9 cellular contexts compared by ENCODE assay signal in genomic region chr19:39133431-39134270, GRCh38. TPM values are rescaled to one million over a fixed set of nuclear protein-coding genes. Genes with fewer than 3 reads are reported as not detected.
DNase-seq lines count a peak whose midpoint lies in the region; ATAC-seq, FAIRE-seq and TF ChIP-seq lines count a peak whose summit lies in the region.
"Had no signal": no experiment of that assay in that cellular context is flagged by ENCODE, and none has a peak within 500 bp of the region (broad histone marks: within the 10 kb centered on the region; RNA-seq: fewer than 3 reads in every experiment).

No MANE protein-coding gene starts in this region.

- H3K4me1 Mint-ChIP-seq in activated CD4-positive, alpha-beta T cell treated with anti-CD3 and anti-CD28 coated beads, Interleukin-2, amount 10 ng/mL, durations not matched to agents 7 days and 5 days = peaks cover 16% of the 10 kb centered on the region

- peaks cover 48% of the 10 kb centered on the region for H4K20me1 ChIP-seq in K562 (replicated peaks; ENCODE audit: control insufficient read depth, insufficient read depth, low read length)

- H3K9me3 ChIP-seq in K562 (replicated peaks; ENCODE audit: control insufficient read depth, insufficient read depth, low read depth, low read length) = no peaks in the 10 kb centered on the region
- H3K9me3 ChIP-seq in lower lobe of right lung = no peaks in the 10 kb centered on the region
- H3K9me3 ChIP-seq in suprapubic skin = no peaks in the 10 kb centered on the region

- intact Hi-C loops in K562 (cut with micrococcal nuclease) (no loop called here), lower lobe of right lung (cut with DNase I) (no loop called here)

- BruUV-seq in K562 (replicated peaks; lab: Mats Ljungman, UMichigan) = no TSS peak

- no peak overlapping the region for H2AFZ ChIP-seq in K562 (ENCODE audit: low read depth, low read length)

- TF ChIP-seq CTCF in K562 (IDR thresholded peaks at IDR 0.05 in 2 of 3, conservative IDR thresholded peaks at IDR 0.05 in 1 of 3; ENCODE audit: insufficient read depth in 2 of 3, low read depth in 1 of 3, low read length in 3 of 3) (no peak), lower lobe of right lung (IDR thresholded peaks at IDR 0.05) (no peak), suprapubic skin (IDR thresholded peaks at IDR 0.05) (no peak)

- peak overlapping the region; percentile 59; the same call in 1 of the 3 replicates for H3K27ac ChIP-seq in K562 (ENCODE audit: extremely low read depth, low read depth, low read length)
- H3K27ac ChIP-seq in lower lobe of right lung = peak overlapping the region; percentile 74
- peak overlapping the region; percentile 63 for H3K27ac ChIP-seq in suprapubic skin

- no peak for TF ChIP-seq POLR2A in K562 (conservative IDR thresholded peaks at IDR 0.05)
- TF ChIP-seq POLR2A in suprapubic skin (IDR thresholded peaks at IDR 0.05) = no peak

- TF ChIP-seq EP300 in K562 (IDR thresholded peaks at IDR 0.05; ENCODE audit: low read length) (no peak), suprapubic skin (IDR thresholded peaks at IDR 0.05) (no peak)

- TF ChIP-seq RAD21 in K562 (CRISPR knock-in tag; conservative IDR thresholded peaks at IDR 0.05 in 1 of 2, IDR thresholded peaks at IDR 0.05 in 1 of 2) = no peak

- H3K9ac ChIP-seq in K562 (ENCODE audit: insufficient read depth in 1 of 2, low read depth in 2 of 2, low read length in 2 of 2) = peak overlapping the region in 1 of 2 experiments; percentile 87; a peak in 2 of 4 replicates

- H3K4me2 ChIP-seq in K562 (ENCODE audit: insufficient read depth, low read length) = peak overlapping the region; percentile 54

- peak; percentile 49 for DNase-seq in MV-4-11 (lab: John Stamatoyannopoulos, UW)
- DNase-seq in K562 (ENCODE audit: extremely low read depth in 1 of 4, low spot score in 3 of 4) = peak in 2 of 4 experiments; percentile 46 to 48
- no peak for DNase-seq in lower lobe of right lung
- no peak for DNase-seq in suprapubic skin (ENCODE audit: low spot score in 2 of 2)
- no peak for DNase-seq in activated CD4-positive, alpha-beta T cell treated with anti-CD3 and anti-CD28 coated beads, Interleukin-2, amount 10 ng/mL, durations not matched to agents 7 days and 5 days
- no peak for DNase-seq in SK-N-DZ (ENCODE audit: low spot score)
- DNase-seq: Karpas-422; stimulated activated CD4-positive, alpha-beta T cell treated with anti-CD3 and anti-CD28 coated beads, Interleukin-15, amount 100 ng/mL, for 24 hours had no signal

- CTCF ChIA-PET in K562 (lab: Yijun Ruan, JAX; ENCODE audit: low intra/inter-chr PET ratio) = no interaction called here
- CTCF ChIA-PET in activated CD4-positive, alpha-beta T cell treated with anti-CD3 and anti-CD28 coated beads, Interleukin-2, amount 10 ng/mL, durations not matched to agents 7 days and 5 days (lab: Charles Lee) = interaction anchor here (1.0 kb wide), 1 partner anchor 8 kb away, joined by 4 read pairs; no protein-coding TSS in a partner anchor

- no peak overlapping the region for H3K27ac Mint-ChIP-seq in activated CD4-positive, alpha-beta T cell treated with anti-CD3 and anti-CD28 coated beads, Interleukin-2, amount 10 ng/mL, durations not matched to agents 7 days and 5 days

- FAIRE-seq in K562 (lab: Jason Lieb, UNC) = peak; percentile 79

- POLR2A ChIA-PET in K562 (lab: Yijun Ruan, JAX) = interaction anchor here (1.1 to 1.6 kb wide), 3 partner anchors 18 to 62 kb away, joined by 3 to 7 read pairs (median 6); no protein-coding TSS in a partner anchor
- POLR2A ChIA-PET in activated CD4-positive, alpha-beta T cell treated with anti-CD3 and anti-CD28 coated beads, Interleukin-2, amount 10 ng/mL, durations not matched to agents 7 days and 5 days (lab: Charles Lee) = no interaction called here

- H3K9me1 ChIP-seq in K562 (ENCODE audit: control insufficient read depth, insufficient read depth, low read length) = peaks cover 6% of the 10 kb centered on the region

- no peak overlapping the region for H3K4me3 Mint-ChIP-seq in activated CD4-positive, alpha-beta T cell treated with anti-CD3 and anti-CD28 coated beads, Interleukin-2, amount 10 ng/mL, durations not matched to agents 7 days and 5 days

- no peaks in the 10 kb centered on the region for H3K36me3 Mint-ChIP-seq in activated CD4-positive, alpha-beta T cell treated with anti-CD3 and anti-CD28 coated beads, Interleukin-2, amount 10 ng/mL, durations not matched to agents 7 days and 5 days (ENCODE audit: low read depth)

- in situ Hi-C loops in K562 (cut with MboI) = no loop called here

- no peaks in the 10 kb centered on the region for H3K9me3 Mint-ChIP-seq in activated CD4-positive, alpha-beta T cell treated with anti-CD3 and anti-CD28 coated beads, Interleukin-2, amount 10 ng/mL, durations not matched to agents 7 days and 5 days

- WGBS in K562 (ENCODE audit: insufficient coverage, low coverage, missing lambda C conversion rate) = 14% methylated on average over 16 of the region's 23 CpGs
- 54% methylated on average over 17 of the region's 23 CpGs for WGBS in suprapubic skin

- H3K27me3 ChIP-seq in K562 (ENCODE audit: control insufficient read depth in 2 of 2, insufficient read depth in 2 of 2, low read length in 2 of 2) (no peaks in the 10 kb centered on the region), lower lobe of right lung (ENCODE audit: low read depth) (no peaks in the 10 kb centered on the region), suprapubic skin (no peaks in the 10 kb centered on the region)

- H3K36me3 ChIP-seq in K562 (ENCODE audit: control insufficient read depth, insufficient read depth, low read length) (0 out of 3 replicates have a peak, but pooled peaks cover 2% of the 10 kb centered on the region), lower lobe of right lung (no peaks in the 10 kb centered on the region), suprapubic skin (no peaks in the 10 kb centered on the region)

- H3K4me3 ChIP-seq in K562 (peak overlapping the region; percentile 2; the same call in 1 of the 2 replicates), lower lobe of right lung (peak overlapping the region; percentile 38), suprapubic skin (no peak overlapping the region)

- peaks cover 86% of the 10 kb centered on the region for H3K79me2 ChIP-seq in K562 (ENCODE audit: control insufficient read depth, insufficient read depth, low read length)

- no peaks in the 10 kb centered on the region for H3K27me3 Mint-ChIP-seq in activated CD4-positive, alpha-beta T cell treated with anti-CD3 and anti-CD28 coated beads, Interleukin-2, amount 10 ng/mL, durations not matched to agents 7 days and 5 days

- peaks cover 21 to 51% of the 10 kb centered on the region in 2 experiments for H3K4me1 ChIP-seq in K562 (replicated peaks in 1 of 2; ENCODE audit: control insufficient read depth in 2 of 2, insufficient read depth in 2 of 2, low read length in 2 of 2)
- H3K4me1 ChIP-seq in lower lobe of right lung = peaks cover 69% of the 10 kb centered on the region
- H3K4me1 ChIP-seq in suprapubic skin = peaks cover 79% of the 10 kb centered on the region

- peak; percentile 61 for ATAC-seq in K562
- ATAC-seq in lower lobe of right lung = peak; percentile 75 to 86
- ATAC-seq in HG02973 (IDR thresholded peaks at IDR 0.05; ENCODE audit: unreplicated experiment) = no peak

RNA-seq across cellular contexts. Expression of gene PAK4, which starts 8.1 kb away (rescaled TPM):
- 16.9 and 47.2 TPM in 2 replicates for total RNA-seq in K562 (2011; cell fraction: chromatin; rRNA removed; ENCODE audit: low replicate concordance)
- 23.7 and 25.8 TPM in 2 replicates for total RNA-seq in K562 (2011; cell fraction: nucleolus; rRNA removed)
- total RNA-seq in K562 (2011; cell fraction: nucleoplasm; rRNA removed) = 17.7 and 19.4 TPM in 2 replicates
- total RNA-seq in K562 (2014; rRNA removed) (5.8 and 9.2 TPM in 2 replicates), K562 (2014; rRNA removed; fragmentation: Illumina TruSeq; extraction: Trizol) (1.6 and 2.6 TPM in 2 replicates), K562 (2015; rRNA removed; fragmentation: Illumina TruSeq; extraction: Trizol) (5.4 and 6.3 TPM in 2 replicates), K562 (2021) (33.1 and 33.5 TPM in 2 replicates), lower lobe of right lung (73.0 TPM), suprapubic skin (10 to 100 TPM; 20.7 to 25.3 (median 23.6) TPM)
- polyA plus RNA-seq in K562 (2011; rRNA removed) (6.0 and 12.1 TPM in 2 replicates), K562 (2014; fragmentation: Illumina TruSeq; extraction: Trizol) (10.6 and 22.2 TPM in 2 replicates), K562 (2014; fragmentation: Nextera tagmentation; extraction: Ambion mirVana) (under 1 TPM; 0.21 to 0.46 TPM), K562 (2014; rRNA removed) (11.5 and 14.4 TPM in 2 replicates)
- polyA plus RNA-seq in K562 (2011; cell fraction: cytosol; rRNA removed) = 12.2 and 23.6 TPM in 2 replicates
- polyA plus RNA-seq in K562 (2011; cell fraction: nucleus; rRNA removed) = 16.7 and 23.1 TPM in 2 replicates
- 25.3 and 28.8 TPM in 2 replicates for polyA plus RNA-seq in K562 (2012)
- polyA minus RNA-seq in K562 (2011; rRNA and poly(A)+ RNA removed) = 4.8 and 6.7 TPM in 2 replicates
- polyA minus RNA-seq in K562 (2011; cell fraction: cytosol; rRNA and poly(A)+ RNA removed) = 13.6 and 24.9 TPM in 2 replicates
- 6.2 and 7.1 TPM in 2 replicates for polyA minus RNA-seq in K562 (2011; cell fraction: nucleus; rRNA and poly(A)+ RNA removed)
- 10 to 100 TPM; 16.5 to 17.9 TPM for total RNA-seq in activated CD4-positive, alpha-beta T cell treated with anti-CD3 and anti-CD28 coated beads, Interleukin-2, amount 10 ng/mL, durations not matched to agents 7 days and 5 days
- polyA plus RNA-seq in SK-N-DZ (2014; cell fraction: cytosol; rRNA removed) = 9.1 and 9.7 TPM in 2 replicates
- polyA plus RNA-seq in SK-N-DZ (2014; cell fraction: nucleus; rRNA removed) = 5.4 and 10.3 TPM in 2 replicates

RNA-seq across cellular contexts. Expression of gene ACP7, which starts 49.5 kb away (rescaled TPM):
- total RNA-seq in K562 (2011; cell fraction: chromatin; rRNA removed; ENCODE audit: low replicate concordance) = not detected in 2 replicates
- total RNA-seq in K562 (2011; cell fraction: nucleolus; rRNA removed) = not detected in 2 replicates
- total RNA-seq in K562 (2011; cell fraction: nucleoplasm; rRNA removed) = not detected in 2 replicates
- not detected in 2 replicates for total RNA-seq in K562 (2014; rRNA removed)
- not detected in 2 replicates for total RNA-seq in K562 (2014; rRNA removed; fragmentation: Illumina TruSeq; extraction: Trizol)
- not detected in 2 replicates for total RNA-seq in K562 (2015; rRNA removed; fragmentation: Illumina TruSeq; extraction: Trizol)
- not detected in 2 replicates for total RNA-seq in K562 (2021)
- not detected in 2 replicates for polyA plus RNA-seq in K562 (2011; rRNA removed)
- polyA plus RNA-seq in K562 (2011; cell fraction: cytosol; rRNA removed) = not detected in 2 replicates
- not detected in 2 replicates for polyA plus RNA-seq in K562 (2011; cell fraction: nucleus; rRNA removed)
- not detected in 2 replicates for polyA plus RNA-seq in K562 (2012)
- not detected in 2 replicates for polyA plus RNA-seq in K562 (2014; fragmentation: Illumina TruSeq; extraction: Trizol)
- not detected for polyA plus RNA-seq in K562 (2014; fragmentation: Nextera tagmentation; extraction: Ambion mirVana)
- not detected in 2 replicates for polyA plus RNA-seq in K562 (2014; rRNA removed)
- not detected in 2 replicates for polyA minus RNA-seq in K562 (2011; rRNA and poly(A)+ RNA removed)
- not detected in 2 replicates for polyA minus RNA-seq in K562 (2011; cell fraction: cytosol; rRNA and poly(A)+ RNA removed)
- not detected in 2 replicates for polyA minus RNA-seq in K562 (2011; cell fraction: nucleus; rRNA and poly(A)+ RNA removed)
- total RNA-seq in lower lobe of right lung = not detected
- 10 to 100 TPM; 15.0 to 24.1 (median 18.0) TPM for total RNA-seq in suprapubic skin
- not detected for total RNA-seq in activated CD4-positive, alpha-beta T cell treated with anti-CD3 and anti-CD28 coated beads, Interleukin-2, amount 10 ng/mL, durations not matched to agents 7 days and 5 days
- not detected in 2 replicates for polyA plus RNA-seq in SK-N-DZ (2014; cell fraction: cytosol; rRNA removed)
- polyA plus RNA-seq in SK-N-DZ (2014; cell fraction: nucleus; rRNA removed) = not detected in 2 replicates

Comparison
In these comparisons a context has a peak if more than half of its experiments do, and no peak if none do; other contexts are left out.
1. RNA of gene ACP7, which starts 49.5 kb away (total RNA-seq): 15.0 to 24.1 TPM in suprapubic skin; not detected in K562, not detected in lower lobe of right lung (single experiment) and not detected in activated CD4-positive, alpha-beta T cell treated with anti-CD3 and anti-CD28 coated beads, Interleukin-2, amount 10 ng/mL, durations not matched to agents 7 days and 5 days; every median in the first group is over 10 times any median in the second.
2. Peak in every context shown above with its lines, with median percentiles within 50 percentile points of each other: H3K27ac ChIP-seq.